29 cellular contexts compared by ENCODE assay signal in genomic region chr3:46057716-46058115, GRCh38. TPM values are rescaled to one million over a fixed set of nuclear protein-coding genes. Genes with fewer than 3 reads are reported as not detected.
"Had no signal": no experiment of that assay in that cellular context is flagged by ENCODE, and none has a peak within 500 bp of the region (broad histone marks: within the 10 kb centered on the region; RNA-seq: fewer than 3 reads in every experiment).

No MANE protein-coding gene starts in this region.

- H3K9me3 ChIP-seq: stomach, suprapubic skin, testis, thoracic aorta, thyroid gland, tibial artery, tibial nerve, transverse colon, upper lobe of left lung, upper lobe of right lung, uterus, vagina had no signal

- ATAC-seq: stimulated activated effector memory CD8-positive, alpha-beta T cell treated with anti-CD3 and anti-CD28 coated beads, Interleukin-12 subunit alpha, Interleukin-12 subunit beta, amount 100 ng/mL, for 72 hours; stimulated activated memory B cell treated with anti-CD40 and anti-IgM and Interleukin-4, amounts not matched to agents 10 μg/mL and 1 μg/mL and 100 μg/mL, for 72 hours; stimulated activated naive B cell treated with anti-CD40 and anti-IgM and Interleukin-4, amounts not matched to agents 10 μg/mL and 1 μg/mL and 100 μg/mL, for 72 hours; stimulated activated naive CD8-positive, alpha-beta T cell treated with anti-CD3 and anti-CD28 coated beads, Interleukin-15, amount 100 ng/mL, for 72 hours; stimulated activated naive CD8-positive, alpha-beta T cell treated with anti-CD3 and anti-CD28 coated beads, Interleukin-15, Interleukin-2, amounts not matched to agents 100 U/mL and 50 U/mL, for 24 hours; upper lobe of right lung had no signal

- H3K4me1 ChIP-seq: stomach, suprapubic skin, testis, transverse colon, uterus, vagina had no signal

- FAIRE-seq: urothelium cell line had no signal

- H3K4me3 ChIP-seq: stomach, suprapubic skin, testis, thoracic aorta, thyroid gland, tibial artery, tibial nerve, transverse colon, upper lobe of left lung, upper lobe of right lung, uterus, vagina had no signal

- H3K27ac ChIP-seq: stomach, suprapubic skin, testis, thoracic aorta, thyroid gland, tibial artery, tibial nerve, transverse colon, upper lobe of left lung, upper lobe of right lung, uterus, vagina had no signal

- H3K36me3 ChIP-seq: stomach, suprapubic skin, thoracic aorta, thyroid gland, tibial artery, tibial nerve, transverse colon, upper lobe of left lung, upper lobe of right lung, uterus, vagina had no signal

- H3K27me3 ChIP-seq: suprapubic skin, testis, thyroid gland, tibial artery, tibial nerve, upper lobe of left lung, upper lobe of right lung, uterus, vagina had no signal

- DNase-seq: stimulated activated CD4-positive, alpha-beta T cell treated with anti-CD3 and anti-CD28 coated beads, Interleukin-2, amount 100 ng/mL, for 48 hours; stimulated activated CD4-positive, alpha-beta T cell treated with anti-CD3 and anti-CD28 coated beads, Interleukin-4, amount 100 ng/mL, for 1 hour; stimulated activated CD4-positive, alpha-beta T cell treated with anti-CD3 and anti-CD28 coated beads, Interleukin-4, amount 100 ng/mL, for 24 hours; stimulated activated CD4-positive, alpha-beta T cell treated with anti-CD3 and anti-CD28 coated beads, Interleukin-4, amount 100 ng/mL, for 4 hours; stimulated activated CD8-positive, alpha-beta memory T cell treated with anti-CD3 and anti-CD28 coated beads, Interleukin-4, amount 100 ng/mL, for 48 hours; stimulated activated naive B cell treated with anti-CD40 and anti-IgM and Interleukin-4, amounts not matched to agents 10 μg/mL and 1 μg/mL and 100 μg/mL, for 72 hours; stimulated activated naive CD4-positive, alpha-beta T cell; stimulated activated naive CD4-positive, alpha-beta T cell treated with Interleukin-2 at 50 U/mL for 16 hours; stimulated activated naive CD8-positive, alpha-beta T cell treated with anti-CD3 and anti-CD28 coated beads, Interleukin-15, amount 100 ng/mL, for 72 hours; stimulated activated naive CD8-positive, alpha-beta T cell treated with anti-CD3 and anti-CD28 coated beads, Interleukin-15, Interleukin-2, amounts not matched to agents 100 U/mL and 50 U/mL, for 24 hours; stomach; substantia nigra; testis; thyroid gland; tibial artery; transverse colon; trophoblast cell; upper lobe of left lung; upper lobe of right lung; uterus had no signal

RNA-seq across cellular contexts. Expression of gene XCR1, which starts 30.4 kb away (rescaled TPM):
- total RNA-seq: subcutaneous adipose tissue, temporal lobe, thoracic aorta, thyroid gland, tibial nerve, vagina had no signal
